Comparison of ENCODE assay signal across 1 cellular context in genomic region chr16:1073566-1074378, GRCh38.
TF ChIP-seq lines count a peak whose summit lies in the region.

No MANE protein-coding gene starts in this region.

TF ChIP-seq in WTC11, 78 proteins besides CTCF, POLR2A, EP300 and RAD21 (continued from another document):
- TF ChIP-seq ZNF425 (CRISPR knock-in tag; conservative IDR thresholded peaks at IDR 0.05) (no peak), JUN (CRISPR knock-in tag; IDR thresholded peaks at IDR 0.05) (no peak), NFE2L1 (CRISPR knock-in tag; IDR thresholded peaks at IDR 0.05) (no peak), ZNF281 (CRISPR knock-in tag; IDR thresholded peaks at IDR 0.05) (no peak), SMAD4 (CRISPR knock-in tag; IDR thresholded peaks at IDR 0.05) (no peak)
